11 cellular contexts compared by ENCODE assay signal in genomic region chr6:146582857-146583256, GRCh38. TPM values are rescaled to one million over a fixed set of nuclear protein-coding genes. Genes with fewer than 3 reads are reported as not detected.
A peak's percentile ranks its signal among the peaks of the same experiment; 100 is the strongest.
DNase-seq lines count a peak whose midpoint lies in the region; ATAC-seq and TF ChIP-seq lines count a peak whose summit lies in the region.
"Had no signal": no experiment of that assay in that cellular context is flagged by ENCODE, and none has a peak within 500 bp of the region (broad histone marks: within the 10 kb centered on the region; RNA-seq: fewer than 3 reads in every experiment).

No MANE protein-coding gene starts in this region.

- H3K9ac ChIP-seq in adipocyte (ENCODE audit: low read length) = no peak overlapping the region

- intact Hi-C loops in left ventricle myocardium superior (cut with micrococcal nuclease) = no loop called here
- intact Hi-C loops in stomach (cut with DNase I; ENCODE audit: low total_unique reads) = no loop called here
- intact Hi-C loops in ovary (cut with DNase I) = no loop called here

- H3K4me1 ChIP-seq in adipocyte (ENCODE audit: control insufficient read depth, insufficient read depth, low read length) (no peaks in the 10 kb centered on the region), stomach (no peaks in the 10 kb centered on the region), ovary (ENCODE audit: insufficient read depth) (no peaks in the 10 kb centered on the region)

- H3K36me3 ChIP-seq in adipocyte (ENCODE audit: control insufficient read depth, insufficient read depth, low read length, severe bottlenecking) (no peaks in the 10 kb centered on the region), stomach (no peaks in the 10 kb centered on the region), ovary (no peaks in the 10 kb centered on the region)

- H3K9me3 ChIP-seq in adipocyte (ENCODE audit: control insufficient read depth, low read length) = no peaks in the 10 kb centered on the region
- no peaks in the 10 kb centered on the region for H3K9me3 ChIP-seq in stomach
- H3K9me3 ChIP-seq in ovary = no peaks in the 10 kb centered on the region

- no peak for TF ChIP-seq CTCF in stomach (IDR thresholded peaks at IDR 0.05)
- TF ChIP-seq CTCF in ovary (IDR thresholded peaks at IDR 0.05) = no peak

- H3K27me3 ChIP-seq in adipocyte (replicated peaks; ENCODE audit: control insufficient read depth, insufficient read depth, low read length) = no peaks in the 10 kb centered on the region
- no peaks in the 10 kb centered on the region for H3K27me3 ChIP-seq in stomach
- H3K27me3 ChIP-seq in ovary = no peaks in the 10 kb centered on the region

- DNase-seq in DMS 273 (lab: John Stamatoyannopoulos, UW; ENCODE audit: unreplicated experiment) = peak; percentile 3
- DNase-seq in DMS 273 treated with DMSO at 0.1 percent for 48 hours (lab: John Stamatoyannopoulos, UW) = no peak
- DNase-seq in adipocyte (ENCODE audit: low read depth) = peak; percentile 31
- no peak for DNase-seq in left ventricle myocardium superior
- peak; percentile 43 for DNase-seq in stomach
- DNase-seq in ovary = no peak
- no peak for DNase-seq in amniotic stem cell (lab: John Stamatoyannopoulos, UW)
- no peak for DNase-seq in activated T-cell treated with anti-CD3 and anti-CD28 coated beads, Interleukin-2, amount 50 U/mL, for 1 hour
- DNase-seq: NCI-H1092, T-helper 1 cell had no signal

- H3K4me3 ChIP-seq in adipocyte (ENCODE audit: low read length) (no peak overlapping the region), stomach (no peak overlapping the region), ovary (no peak overlapping the region)

- TF ChIP-seq EP300 in stomach (IDR thresholded peaks at IDR 0.05) = no peak
- no peak for TF ChIP-seq EP300 in ovary (IDR thresholded peaks at IDR 0.05)

- WGBS in stomach, 5 donors = 56 to 66% (median 58%) methylated on average over 5 of the region's 5 CpGs
- 69 to 80% (median 71%) methylated on average over 5 of the region's 5 CpGs for WGBS in ovary, 3 donors

- H3K27ac ChIP-seq in stomach (no peak overlapping the region), ovary (no peak overlapping the region)
- H3K27ac ChIP-seq: 22Rv1 had no signal

- peak; percentile 37 for ATAC-seq in left ventricle myocardium superior

- no peak for TF ChIP-seq POLR2A in stomach (IDR thresholded peaks at IDR 0.05)
- no peak for TF ChIP-seq POLR2A in ovary (IDR thresholded peaks at IDR 0.05)

RNA-seq across cellular contexts. Expression of gene ADGB, which starts 15.9 kb away (rescaled TPM):
- total RNA-seq in left ventricle myocardium superior (not detected), stomach (under 1 TPM in 1 of 5 donors, not detected in 4; 0.29 TPM), ovary (10 to 100 TPM in 1 of 7 donors, under 1 TPM in 4, not detected in 2; 0.60 to 16.5 (median 0.72) TPM)
- polyA plus RNA-seq in stomach (not detected), ovary (not detected)

RNA-seq across cellular contexts. Expression of gene RAB32, which starts 39.2 kb away (rescaled TPM):
- total RNA-seq in left ventricle myocardium superior (5.3 TPM), stomach (10 to 100 TPM in 2 of 5 donors, 1 to 10 TPM in 3; 3.5 to 21.7 (median 4.6) TPM), ovary (10 to 100 TPM; 10.7 to 16.4 (median 12.4) TPM)
- polyA plus RNA-seq in stomach (10 to 100 TPM in 2 of 3 donors, 1 to 10 TPM in 1; 9.4 to 46.6 (median 43.4) TPM), ovary (10 to 100 TPM; 13.0 to 27.7 TPM)

Comparison
In these comparisons a context has a peak if more than half of its experiments do, and no peak if none do; other contexts are left out.
1. DNase-seq: peak in DMS 273 (single experiment), adipocyte (single experiment) and stomach (single experiment); none in DMS 273 treated with DMSO at 0.1 percent for 48 hours (single experiment), left ventricle myocardium superior (single experiment), ovary (0 of 5), amniotic stem cell (single experiment) and activated T-cell treated with anti-CD3 and anti-CD28 coated beads, Interleukin-2, amount 50 U/mL, for 1 hour (single experiment).